Comparison of ENCODE assay signal across 24 cellular contexts in the genomic region with DNA sequence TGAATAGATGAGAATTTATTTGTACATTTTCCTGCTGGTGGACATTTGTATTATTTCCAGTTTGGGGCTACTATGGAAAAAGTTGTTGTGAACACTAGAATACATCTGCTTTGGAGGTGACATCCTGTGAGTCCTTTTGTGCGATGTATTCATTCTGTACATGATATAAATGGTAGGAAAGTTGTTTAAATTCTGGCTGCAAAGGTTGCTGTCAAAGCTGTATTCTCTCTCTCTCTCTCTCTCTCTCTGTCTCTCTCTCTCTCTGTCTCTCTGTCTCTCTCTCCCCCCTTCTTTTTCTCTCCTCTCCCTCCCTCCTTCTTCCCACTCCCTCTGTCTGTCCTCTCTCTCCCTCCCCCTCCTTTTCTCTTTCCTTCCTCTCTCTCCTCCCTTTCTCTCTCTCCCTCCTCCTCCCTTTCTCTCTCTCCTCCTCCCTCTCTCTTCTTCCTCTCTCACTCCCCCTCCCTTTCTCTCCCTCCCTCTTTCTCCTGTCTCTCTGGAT. TPM values are rescaled to one million over a fixed set of nuclear protein-coding genes. Genes with fewer than 3 reads are reported as not detected.
DNase-seq lines count a peak whose midpoint lies in the region; ATAC-seq, FAIRE-seq and TF ChIP-seq lines count a peak whose summit lies in the region.
"Had no signal": no experiment of that assay in that cellular context is flagged by ENCODE, and none has a peak within 500 bp of the region (broad histone marks: within the 10 kb centered on the region; RNA-seq: fewer than 3 reads in every experiment).

No MANE protein-coding gene starts in this region.

- H3K4me2 ChIP-seq in K562 (ENCODE audit: insufficient read depth, low read length) = no peak overlapping the region
- H3K4me2 ChIP-seq: A549 had no signal

- no peaks in the 10 kb centered on the region for H4K20me1 ChIP-seq in K562 (replicated peaks; ENCODE audit: control insufficient read depth, insufficient read depth, low read length)
- H4K20me1 ChIP-seq: BLaER1 treated with 17β-estradiol and CSF1 and Interleukin-3, amounts not matched to agents 10 nM and 100 nM had no signal

- POLR2A ChIA-PET in HEK293 (lab: Yijun Ruan, JAX) = no interaction called here
- POLR2A ChIA-PET in K562 (lab: Yijun Ruan, JAX) = interaction anchor here (1.5 kb wide), 1 partner anchor 9 kb away, joined by 4 read pairs; no protein-coding TSS in a partner anchor

- H3K36me3 ChIP-seq in HEK293 (ENCODE audit: control insufficient read depth in 2 of 2, insufficient read depth in 1 of 2, low read length in 2 of 2) (no peaks in the 10 kb centered on the region), K562 (ENCODE audit: control insufficient read depth, insufficient read depth, low read length) (no peaks in the 10 kb centered on the region)
- H3K36me3 ChIP-seq: BE2C; BLaER1 treated with 17β-estradiol and CSF1 and Interleukin-3, amounts not matched to agents 10 nM and 100 nM; HAP-1 had no signal

- no peak overlapping the region for H3K9ac ChIP-seq in K562 (ENCODE audit: insufficient read depth in 1 of 2, low read depth in 2 of 2, low read length in 2 of 2)
- H3K9ac ChIP-seq: BLaER1 treated with 17β-estradiol and CSF1 and Interleukin-3, amounts not matched to agents 10 nM and 100 nM had no signal

- no peak for TF ChIP-seq POLR2A in K562 (conservative IDR thresholded peaks at IDR 0.05)

- H2AFZ ChIP-seq in K562 (ENCODE audit: low read depth, low read length) = no peak overlapping the region

- 92% methylated on average over 1 of the region's 1 CpG for WGBS in K562 (ENCODE audit: insufficient coverage, low coverage, missing lambda C conversion rate)

- no peak overlapping the region for H3K27ac ChIP-seq in HEK293 (ENCODE audit: extremely low read depth, low read depth, low read length)
- no peak overlapping the region for H3K27ac ChIP-seq in K562 (ENCODE audit: extremely low read depth, low read depth, low read length)
- H3K27ac ChIP-seq: A549; BLaER1 treated with 17β-estradiol and CSF1 and Interleukin-3, amounts not matched to agents 10 nM and 100 nM had no signal

- H3K79me2 ChIP-seq in K562 (ENCODE audit: control insufficient read depth, insufficient read depth, low read length) = no peaks in the 10 kb centered on the region

- CTCF ChIA-PET in HEK293 (lab: Yijun Ruan, JAX) = interaction anchor here (0.6 to 1.1 kb wide), 2 partner anchors 31 to 54 kb away, joined by 3 read pairs; no protein-coding TSS in a partner anchor
- CTCF ChIA-PET in K562 (lab: Yijun Ruan, JAX; ENCODE audit: low intra/inter-chr PET ratio) = no interaction called here

- TF ChIP-seq CTCF in HEK293 (tag by site-specific recombination; IDR thresholded peaks at IDR 0.05) (no peak), K562 (IDR thresholded peaks at IDR 0.05 in 2 of 3, conservative IDR thresholded peaks at IDR 0.05 in 1 of 3; ENCODE audit: insufficient read depth in 2 of 3, low read depth in 1 of 3, low read length in 3 of 3) (no peak)

- TF ChIP-seq EP300 in K562 (IDR thresholded peaks at IDR 0.05; ENCODE audit: low read length) = no peak

- intact Hi-C loops in K562 (cut with micrococcal nuclease) = no loop called here

- DNase-seq in K562 (ENCODE audit: extremely low read depth in 1 of 4, low spot score in 3 of 4) = no peak
- peak; percentile 16 for DNase-seq in left kidney (ENCODE audit: low read depth, low spot score)
- DNase-seq in DMS 273 (lab: John Stamatoyannopoulos, UW; ENCODE audit: unreplicated experiment) = no peak
- no peak for DNase-seq in stimulated activated naive CD4-positive, alpha-beta T cell (lab: John Stamatoyannopoulos, UW)
- DNase-seq in amygdala (lab: John Stamatoyannopoulos, UW) = no peak
- DNase-seq: 8988T; ACHN; AML-193; BE2C; CD4-positive, alpha-beta T cell; CD8-positive, alpha-beta memory T cell; DMS53; DMS79 treated with DMSO at 0.1 percent for 48 hours; GF-D8; GOT3 had no signal

- FAIRE-seq in K562 (lab: Jason Lieb, UNC) = no peak
- FAIRE-seq: A549, D721Med, GM12891, H54 had no signal

- H3K27me3 ChIP-seq in K562 (ENCODE audit: control insufficient read depth in 2 of 2, insufficient read depth in 2 of 2, low read length in 2 of 2) = no peaks in the 10 kb centered on the region
- H3K27me3 ChIP-seq: BE2C; BLaER1 treated with 17β-estradiol and CSF1 and Interleukin-3, amounts not matched to agents 10 nM and 100 nM had no signal

- no peaks in the 10 kb centered on the region for H3K9me1 ChIP-seq in K562 (ENCODE audit: control insufficient read depth, insufficient read depth, low read length)

- no peaks in the 10 kb centered on the region for H3K9me3 ChIP-seq in HEK293 (ENCODE audit: control insufficient read depth, insufficient read depth, low read depth, low read length)
- 0 out of 2 replicates have a peak, but pooled peaks cover 2% of the 10 kb centered on the region for H3K9me3 ChIP-seq in K562 (replicated peaks; ENCODE audit: control insufficient read depth, insufficient read depth, low read depth, low read length)
- H3K9me3 ChIP-seq: BE2C, HAP-1 had no signal

- no peak for ATAC-seq in K562
- ATAC-seq: A549 had no signal

- H3K4me3 ChIP-seq in HEK293 (ENCODE audit: low read depth, low read length) (no peak overlapping the region), K562 (no peak overlapping the region)
- H3K4me3 ChIP-seq: A549; BLaER1 treated with 17β-estradiol and CSF1 and Interleukin-3, amounts not matched to agents 10 nM and 100 nM; HAP-1 had no signal

- no peak for TF ChIP-seq RAD21 in K562 (CRISPR knock-in tag; conservative IDR thresholded peaks at IDR 0.05 in 1 of 2, IDR thresholded peaks at IDR 0.05 in 1 of 2)

- in situ Hi-C loops in K562 (cut with MboI) = no loop called here

- BruUV-seq in K562 (replicated peaks; lab: Mats Ljungman, UMichigan) = no TSS peak

- no peaks in the 10 kb centered on the region for H3K4me1 ChIP-seq in HEK293 (ENCODE audit: control insufficient read depth, insufficient read depth, low read length)
- H3K4me1 ChIP-seq in K562 (replicated peaks in 1 of 2; ENCODE audit: control insufficient read depth in 2 of 2, insufficient read depth in 2 of 2, low read length in 2 of 2) = peaks cover 0 to 8% of the 10 kb centered on the region in 2 experiments; a peak in 2 of 5 replicates
- H3K4me1 ChIP-seq: A549, BE2C, HAP-1 had no signal

TF ChIP-seq in HEK293, 187 proteins besides CTCF, POLR2A, EP300 and RAD21 (continues in another document):
- peak; percentile 57; the same call in 1 of the 2 replicates for TF ChIP-seq ZNF596 (tag by site-specific recombination; IDR thresholded peaks at IDR 0.05)
- TF ChIP-seq BCL11B (tag by site-specific recombination; IDR thresholded peaks at IDR 0.05; ENCODE audit: low read depth) = no peak
- no peak for TF ChIP-seq ZXDB (tag by site-specific recombination; IDR thresholded peaks at IDR 0.05)
- TF ChIP-seq ZNF621 (tag by site-specific recombination; IDR thresholded peaks at IDR 0.05) = no peak

TF ChIP-seq in K562, 482 proteins besides CTCF, POLR2A, EP300 and RAD21 (continues in another document):
- TF ChIP-seq ZNF589 (CRISPR knock-in tag; IDR thresholded peaks at IDR 0.05; ENCODE audit: low read depth) (no peak), NFIC (IDR thresholded peaks at IDR 0.05) (0 out of 2 replicates have a peak, but pooled peaks have one; percentile 4)
- TF ChIP-seq, protein P1, sequence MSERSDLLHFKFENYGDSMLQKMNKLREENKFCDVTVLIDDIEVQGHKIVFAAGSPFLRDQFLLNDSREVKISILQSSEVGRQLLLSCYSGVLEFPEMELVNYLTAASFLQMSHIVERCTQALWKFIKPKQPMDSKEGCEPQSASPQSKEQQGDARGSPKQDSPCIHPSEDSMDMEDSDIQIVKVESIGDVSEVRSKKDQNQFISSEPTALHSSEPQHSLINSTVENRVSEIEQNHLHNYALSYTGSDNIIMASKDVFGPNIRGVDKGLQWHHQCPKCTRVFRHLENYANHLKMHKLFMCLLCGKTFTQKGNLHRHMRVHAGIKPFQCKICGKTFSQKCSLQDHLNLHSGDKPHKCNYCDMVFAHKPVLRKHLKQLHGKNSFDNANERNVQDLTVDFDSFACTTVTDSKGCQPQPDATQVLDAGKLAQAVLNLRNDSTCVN (CRISPR knock-in tag; IDR thresholded peaks at IDR 0.05) = 0 out of 2 replicates have a peak, but pooled peaks have one; percentile 11

RNA-seq across cellular contexts. Expression of a gene that starts 25.3 kb away (rescaled TPM):
- 16.8 and 17.8 TPM in 2 replicates for total RNA-seq in K562 (2011; cell fraction: chromatin; rRNA removed; ENCODE audit: low replicate concordance)
- 12.0 and 14.7 TPM in 2 replicates for total RNA-seq in K562 (2011; cell fraction: nucleolus; rRNA removed)
- total RNA-seq in K562 (2011; cell fraction: nucleoplasm; rRNA removed) = 20.2 and 32.4 TPM in 2 replicates
- total RNA-seq in K562 (2014; rRNA removed) (9.9 and 10.0 TPM in 2 replicates), K562 (2014; rRNA removed; fragmentation: Illumina TruSeq; extraction: Trizol) (8.5 and 8.8 TPM in 2 replicates), K562 (2015; rRNA removed; fragmentation: Illumina TruSeq; extraction: Trizol) (6.4 and 7.1 TPM in 2 replicates), K562 (2021) (14.9 and 16.4 TPM in 2 replicates)
- polyA plus RNA-seq in K562 (2011; rRNA removed) (8.5 and 11.2 TPM in 2 replicates), K562 (2014; fragmentation: Illumina TruSeq; extraction: Trizol) (15.0 and 15.7 TPM in 2 replicates), K562 (2014; fragmentation: Nextera tagmentation; extraction: Ambion mirVana) (1 to 10 TPM; 5.5 to 7.3 TPM), K562 (2014; rRNA removed) (7.9 and 9.1 TPM in 2 replicates)
- polyA plus RNA-seq in K562 (2011; cell fraction: cytosol; rRNA removed) = 6.1 and 11.5 TPM in 2 replicates
- 12.4 and 12.9 TPM in 2 replicates for polyA plus RNA-seq in K562 (2011; cell fraction: nucleus; rRNA removed)
- 9.8 and 12.8 TPM in 2 replicates for polyA plus RNA-seq in K562 (2012)
- 9.0 and 11.4 TPM in 2 replicates for polyA minus RNA-seq in K562 (2011; rRNA and poly(A)+ RNA removed)
- polyA minus RNA-seq in K562 (2011; cell fraction: cytosol; rRNA and poly(A)+ RNA removed) = 6.6 and 8.1 TPM in 2 replicates
- polyA minus RNA-seq in K562 (2011; cell fraction: nucleus; rRNA and poly(A)+ RNA removed) = 6.6 and 14.7 TPM in 2 replicates
- total RNA-seq: G401 had no signal
- polyA plus RNA-seq: CD14-positive monocyte; CD8-positive, alpha-beta memory T cell had no signal
